In genomic region chr17:37494971-37495370, GRCh38 we compare ENCODE assay signal across 17 cellular contexts. TPM values are rescaled to one million over a fixed set of nuclear protein-coding genes. Genes with fewer than 3 reads are reported as not detected.
DNase-seq lines count a peak whose midpoint lies in the region; ATAC-seq and TF ChIP-seq lines count a peak whose summit lies in the region.
"Had no signal": no experiment of that assay in that cellular context is flagged by ENCODE, and none has a peak within 500 bp of the region (broad histone marks: within the 10 kb centered on the region; RNA-seq: fewer than 3 reads in every experiment).

No MANE protein-coding gene starts in this region.

- POLR2A ChIA-PET in SK-N-SH (lab: Yijun Ruan, JAX) = interaction anchor here (0.5 kb wide), 1 partner anchor 69 kb away, joined by 3 read pairs; no protein-coding TSS in a partner anchor

- intact Hi-C loops in thyroid gland (cut with DNase I) = no loop called here

- no peak for TF ChIP-seq EP300 in SK-N-SH (IDR thresholded peaks at IDR 0.05; ENCODE audit: borderline replicate concordance in 1 of 2, low read depth in 1 of 2, low read length in 1 of 2)

- H3K9me2 ChIP-seq in SK-N-SH = no peaks in the 10 kb centered on the region

- H3F3A ChIP-seq in SK-N-SH (replicated peaks; ENCODE audit: insufficient read depth) = peaks cover 34% of the 10 kb centered on the region

- peaks cover 37% of the 10 kb centered on the region for H4K20me1 ChIP-seq in SK-N-SH (ENCODE audit: insufficient read depth)

- no peak for TF ChIP-seq RAD21 in SK-N-SH (IDR thresholded peaks at IDR 0.05; ENCODE audit: low read length)

- TF ChIP-seq CTCF in SK-N-SH (IDR thresholded peaks at IDR 0.05) (no peak), thyroid gland (IDR thresholded peaks at IDR 0.05) (no peak)

- H3K4me3 ChIP-seq in SK-N-SH (ENCODE audit: low read depth in 2 of 2, low read length in 1 of 2) (no peak overlapping the region), adipocyte (ENCODE audit: low read length) (peak overlapping the region; percentile 29), thyroid gland (replicated peaks in 1 of 3) (no peak overlapping the region)

- peaks cover 0 to 7% of the 10 kb centered on the region in 2 experiments for H3K36me3 ChIP-seq in SK-N-SH (replicated peaks in 1 of 2; ENCODE audit: control insufficient read depth in 1 of 2, insufficient read depth in 2 of 2, low read length in 1 of 2)
- peaks cover 5% of the 10 kb centered on the region for H3K36me3 ChIP-seq in adipocyte (ENCODE audit: control insufficient read depth, insufficient read depth, low read length, severe bottlenecking)
- H3K36me3 ChIP-seq in thyroid gland = no peaks in the 10 kb centered on the region
- H3K36me3 ChIP-seq: neutrophil had no signal

- peaks cover 99% of the 10 kb centered on the region for H3K79me2 ChIP-seq in SK-N-SH (ENCODE audit: insufficient read depth)

- 0 out of 2 replicates have a peak overlapping the region, but pooled peaks have one; percentile 26 for H3K4me2 ChIP-seq in SK-N-SH

- ATAC-seq in SK-N-SH treated with all-trans-retinoic acid at 6 μM for 48 hours = no peak
- ATAC-seq in stimulated activated naive CD8-positive, alpha-beta T cell treated with anti-CD3 and anti-CD28 coated beads, Interleukin-15, Interleukin-2, amounts not matched to agents 100 U/mL and 50 U/mL, for 24 hours = no peak
- ATAC-seq: left ventricle myocardium superior had no signal

- H3K27ac ChIP-seq in SK-N-SH (ENCODE audit: low read depth in 2 of 2, low read length in 1 of 2) = peak overlapping the region in 1 of 2 experiments; percentile 91; a peak in 1 of 4 replicates
- peak overlapping the region in 2 of 3 donors; percentile 11 to 43 for H3K27ac ChIP-seq in thyroid gland
- H3K27ac ChIP-seq: neutrophil, WERI-Rb-1 had no signal

- no peaks in the 10 kb centered on the region for H3K9me3 ChIP-seq in SK-N-SH
- no peaks in the 10 kb centered on the region for H3K9me3 ChIP-seq in adipocyte (ENCODE audit: control insufficient read depth, low read length)
- H3K9me3 ChIP-seq in thyroid gland = no peaks in the 10 kb centered on the region
- H3K9me3 ChIP-seq: neutrophil had no signal

- no peak for DNase-seq in SK-N-SH
- DNase-seq in adipocyte (ENCODE audit: low read depth) = no peak
- DNase-seq in islet precursor cell = peak; percentile 59
- no peak for DNase-seq in thyroid gland
- DNase-seq in stimulated activated naive CD8-positive, alpha-beta T cell treated with anti-CD3 and anti-CD28 coated beads, Interleukin-15, Interleukin-2, amounts not matched to agents 100 U/mL and 50 U/mL, for 24 hours = no peak
- no peak for DNase-seq in NCI-H2227 treated with DMSO at 0.1 percent for 48 hours (lab: John Stamatoyannopoulos, UW)
- DNase-seq in cerebellum (ENCODE audit: low spot score) = no peak
- DNase-seq: activated gamma-delta T cell treated with Interleukin-2 at 50 U/mL for 16 hours; left ventricle myocardium superior; NCI-H1048; NCI-H187 treated with DMSO at 0.1 percent for 48 hours; NCI-H510A treated with DMSO at 0.1 percent for 48 hours; stimulated activated CD4-positive, alpha-beta T cell treated with anti-CD3 and anti-CD28 coated beads, Interleukin-4, amount 100 ng/mL, for 1 hour; stimulated activated naive CD4-positive, alpha-beta T cell; WERI-Rb-1 had no signal

- 91% methylated on average over 6 of the region's 8 CpGs for WGBS in SK-N-SH (ENCODE audit: low lambda C conversion rate)
- WGBS in thyroid gland, 2 donors = 71 to 75% methylated on average over 8 of the region's 8 CpGs

- H3K9ac ChIP-seq in SK-N-SH (no peak overlapping the region), adipocyte (ENCODE audit: low read length) (no peak overlapping the region)

- H3K27me3 ChIP-seq in SK-N-SH (ENCODE audit: insufficient read depth) = no peaks in the 10 kb centered on the region
- H3K27me3 ChIP-seq in adipocyte (replicated peaks; ENCODE audit: control insufficient read depth, insufficient read depth, low read length) = no peaks in the 10 kb centered on the region
- no peaks in the 10 kb centered on the region for H3K27me3 ChIP-seq in thyroid gland

- no peak overlapping the region for H2AFZ ChIP-seq in SK-N-SH (ENCODE audit: low read depth)

- H3K4me1 ChIP-seq in SK-N-SH (ENCODE audit: control insufficient read depth in 1 of 2, insufficient read depth in 2 of 2, low read depth in 1 of 2, low read length in 1 of 2) (peaks cover 7 to 10% of the 10 kb centered on the region in 2 experiments; a peak in 3 of 4 replicates), adipocyte (ENCODE audit: control insufficient read depth, insufficient read depth, low read length) (peaks cover 42% of the 10 kb centered on the region), thyroid gland (peaks cover 36 to 40% of the 10 kb centered on the region in 2 donors)

- no peak for TF ChIP-seq POLR2A in thyroid gland (IDR thresholded peaks at IDR 0.05)

- CTCF ChIA-PET in SK-N-SH (lab: Yijun Ruan, JAX) = interaction anchor here (1.6 to 1.9 kb wide), 2 partner anchors 12 to 33 kb away, joined by 4 to 5 read pairs; no protein-coding TSS in a partner anchor

TF ChIP-seq in SK-N-SH, 30 proteins besides CTCF, POLR2A, EP300 and RAD21 (continues in another document):
- no peak for TF ChIP-seq CHD2 (IDR thresholded peaks at IDR 0.05; ENCODE audit: low read length, partially characterized antibody)
- TF ChIP-seq PBX3 (IDR thresholded peaks at IDR 0.05) = no peak
- no peak for TF ChIP-seq MXI1 (IDR thresholded peaks at IDR 0.05; ENCODE audit: low read depth, low read length)
- TF ChIP-seq SMC3 (IDR thresholded peaks at IDR 0.05; ENCODE audit: low read depth, low read length) = no peak
- no peak for TF ChIP-seq ZBTB33 (IDR thresholded peaks at IDR 0.05; ENCODE audit: borderline replicate concordance, low read depth)

TF ChIP-seq in SK-N-SH treated with all-trans-retinoic acid at 6 μM for 48 hours, 23 proteins besides CTCF, POLR2A, EP300 and RAD21:
- TF ChIP-seq RARB (CRISPR knock-in tag; IDR thresholded peaks at IDR 0.05) (no peak), TOX (CRISPR knock-in tag; IDR thresholded peaks at IDR 0.05; ENCODE audit: borderline replicate concordance) (no peak), TSHZ2 (CRISPR knock-in tag; IDR thresholded peaks at IDR 0.05) (no peak), ZC3H10 (CRISPR knock-in tag; IDR thresholded peaks at IDR 0.05) (no peak), ZNF565 (CRISPR knock-in tag; conservative IDR thresholded peaks at IDR 0.05; ENCODE audit: low read depth) (no peak), GLIS3 (CRISPR knock-in tag; IDR thresholded peaks at IDR 0.05) (no peak), PATZ1 (CRISPR knock-in tag; IDR thresholded peaks at IDR 0.05; ENCODE audit: borderline replicate concordance) (no peak), CSDC2 (CRISPR knock-in tag; IDR thresholded peaks at IDR 0.05) (no peak)

RNA-seq across cellular contexts. Expression of gene DUSP14, which starts 5.3 kb away (rescaled TPM):
- 85.8 and 111 TPM in 2 replicates for polyA plus RNA-seq in SK-N-SH (2012; rRNA removed)
- polyA plus RNA-seq in SK-N-SH (2012; cell fraction: cytosol; rRNA removed) = 68.4 and 85.8 TPM in 2 replicates
- 58.9 and 77.1 TPM in 2 replicates for polyA plus RNA-seq in SK-N-SH (2012; cell fraction: nucleus; rRNA removed)
- total RNA-seq in thyroid gland (10 to 100 TPM; 52.7 to 74.5 (median 59.0) TPM), cerebellum (11.2 TPM)
